In genomic region chr15:65512807-65513416, GRCh38 we compare ENCODE assay signal across 1 cellular context.
TF ChIP-seq lines count a peak whose summit lies in the region.

No MANE protein-coding gene starts in this region.

TF ChIP-seq in K562, 482 proteins besides CTCF, POLR2A, EP300 and RAD21 (continued from another document and continues in another):
- TF ChIP-seq, protein P1, sequence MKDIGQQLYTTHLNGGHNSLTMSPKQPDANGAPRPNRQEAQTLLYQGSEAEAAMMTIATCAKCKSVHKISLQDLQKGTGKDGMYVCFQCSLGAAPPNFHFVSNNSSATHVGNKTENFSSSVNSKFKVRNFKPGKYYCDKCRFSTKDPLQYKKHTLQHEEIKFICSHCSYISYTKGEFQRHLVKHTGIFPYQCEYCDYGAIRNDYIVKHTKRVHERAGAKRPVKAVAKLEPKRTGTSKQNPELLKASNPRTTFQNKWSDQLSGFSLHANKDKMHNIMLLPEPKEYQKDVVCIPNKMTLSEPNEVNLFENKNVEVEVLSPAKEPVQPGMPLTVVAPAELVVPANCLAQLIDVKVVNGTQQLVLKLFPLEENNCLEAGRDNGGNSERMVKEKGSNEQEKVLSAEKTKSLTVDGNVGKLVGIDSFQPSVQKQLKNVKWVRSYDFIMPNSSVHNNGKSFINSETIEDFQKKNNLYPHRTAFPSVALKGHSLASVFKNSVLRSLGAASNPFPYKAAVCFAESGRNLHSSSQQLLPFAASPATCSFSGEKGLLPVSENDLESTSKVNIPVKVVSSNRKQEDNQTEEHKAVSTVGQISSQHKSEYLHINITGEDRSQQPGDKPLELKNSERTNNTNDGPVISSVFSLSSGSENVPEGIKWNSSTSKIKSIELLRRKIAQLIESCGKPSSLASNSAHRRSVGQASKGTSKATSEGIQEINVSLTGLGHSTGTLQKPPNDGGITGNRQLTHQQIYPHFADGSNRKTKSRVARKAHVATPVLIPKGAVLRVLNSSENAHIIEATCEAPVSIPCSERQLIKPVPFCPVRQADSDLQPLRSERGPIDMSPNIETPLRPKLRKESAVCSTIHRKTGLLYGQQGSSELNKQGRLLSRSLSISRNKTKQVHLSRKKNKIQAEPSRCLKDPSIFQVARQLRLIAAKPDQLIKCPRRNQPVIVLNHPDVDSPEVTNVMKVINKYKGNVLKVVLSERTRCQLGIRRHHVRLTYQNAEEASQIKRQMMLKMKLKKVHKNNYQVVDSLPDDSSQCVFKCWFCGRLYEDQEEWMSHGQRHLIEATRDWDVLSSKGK (CRISPR knock-in tag; IDR thresholded peaks at IDR 0.05), result no peak
- 0 out of 2 replicates have a peak, but pooled peaks have one; percentile 13 for TF ChIP-seq ZSCAN29 (IDR thresholded peaks at IDR 0.05)
- no peak for TF ChIP-seq ZBTB1 (CRISPR knock-in tag; IDR thresholded peaks at IDR 0.05; ENCODE audit: borderline replicate concordance, low read depth)
- TF ChIP-seq SMARCC2 (IDR thresholded peaks at IDR 0.05; ENCODE audit: low read depth), result 0 out of 2 replicates have a peak, but pooled peaks have one; percentile 17
- TF ChIP-seq C11orf30 (IDR thresholded peaks at IDR 0.05; ENCODE audit: low read depth), result peak; percentile 79
- TF ChIP-seq MEIS2 (IDR thresholded peaks at IDR 0.05; ENCODE audit: partially characterized antibody), result peak; percentile 18
- TF ChIP-seq MITF (IDR thresholded peaks at IDR 0.05), result no peak
- TF ChIP-seq EHMT2 (IDR thresholded peaks at IDR 0.05), result peak; percentile 26; the same call in 1 of the 2 replicates
- TF ChIP-seq ZNF239 (CRISPR knock-in tag; IDR thresholded peaks at IDR 0.05), result no peak
- TF ChIP-seq NCOA1 (IDR thresholded peaks at IDR 0.05; ENCODE audit: low read depth), result no peak
- no peak for TF ChIP-seq ZNF3 (CRISPR knock-in tag; IDR thresholded peaks at IDR 0.05)
- peak; percentile 65 for TF ChIP-seq ARID1B (IDR thresholded peaks at IDR 0.05)
- no peak for TF ChIP-seq MBD1 (CRISPR knock-in tag; IDR thresholded peaks at IDR 0.05)
- TF ChIP-seq NFE2 (IDR thresholded peaks at IDR 0.05; ENCODE audit: low read depth), result peak; percentile 48; the same call in 1 of the 2 replicates
- TF ChIP-seq DPF2 (IDR thresholded peaks at IDR 0.05), result peak; percentile 78
- TF ChIP-seq MAFG (tag; conservative IDR thresholded peaks at IDR 0.05), result peak; percentile 75
- TF ChIP-seq TRIM24 (IDR thresholded peaks at IDR 0.05), result peak in 1 of 2 experiments; percentile 42; a peak in 1 of 4 replicates
- TF ChIP-seq SMARCA4 (IDR thresholded peaks at IDR 0.05), result 0 out of 2 replicates have a peak, but pooled peaks have one; percentile 48
- TF ChIP-seq PHB2 (IDR thresholded peaks at IDR 0.05; ENCODE audit: low read depth), result 0 out of 2 replicates have a peak, but pooled peaks have one; percentile 11
- peak; percentile 44; the same call in 1 of the 2 replicates for TF ChIP-seq ZNF589 (CRISPR knock-in tag; IDR thresholded peaks at IDR 0.05; ENCODE audit: low read depth)
- peak; percentile 38; the same call in 1 of the 2 replicates for TF ChIP-seq NFATC3 (IDR thresholded peaks at IDR 0.05)
- TF ChIP-seq EWSR1 (IDR thresholded peaks at IDR 0.05; ENCODE audit: borderline replicate concordance, low read depth, partially characterized antibody), result no peak
- TF ChIP-seq ILF3 (IDR thresholded peaks at IDR 0.05; ENCODE audit: borderline replicate concordance), result 0 out of 2 replicates have a peak, but pooled peaks have one; percentile 22
- TF ChIP-seq NFXL1 (CRISPR knock-in tag; IDR thresholded peaks at IDR 0.05), result no peak
- TF ChIP-seq RAD51 (IDR thresholded peaks at IDR 0.05; ENCODE audit: borderline replicate concordance, low read depth), result no peak; the same call in 1 of the 2 replicates
- TF ChIP-seq, protein P2, sequence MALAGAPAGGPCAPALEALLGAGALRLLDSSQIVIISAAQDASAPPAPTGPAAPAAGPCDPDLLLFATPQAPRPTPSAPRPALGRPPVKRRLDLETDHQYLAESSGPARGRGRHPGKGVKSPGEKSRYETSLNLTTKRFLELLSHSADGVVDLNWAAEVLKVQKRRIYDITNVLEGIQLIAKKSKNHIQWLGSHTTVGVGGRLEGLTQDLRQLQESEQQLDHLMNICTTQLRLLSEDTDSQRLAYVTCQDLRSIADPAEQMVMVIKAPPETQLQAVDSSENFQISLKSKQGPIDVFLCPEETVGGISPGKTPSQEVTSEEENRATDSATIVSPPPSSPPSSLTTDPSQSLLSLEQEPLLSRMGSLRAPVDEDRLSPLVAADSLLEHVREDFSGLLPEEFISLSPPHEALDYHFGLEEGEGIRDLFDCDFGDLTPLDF (CRISPR knock-in tag; IDR thresholded peaks at IDR 0.05), result no peak
- no peak for TF ChIP-seq SETDB1 (IDR thresholded peaks at IDR 0.05; ENCODE audit: low read length)
- TF ChIP-seq, protein P3, sequence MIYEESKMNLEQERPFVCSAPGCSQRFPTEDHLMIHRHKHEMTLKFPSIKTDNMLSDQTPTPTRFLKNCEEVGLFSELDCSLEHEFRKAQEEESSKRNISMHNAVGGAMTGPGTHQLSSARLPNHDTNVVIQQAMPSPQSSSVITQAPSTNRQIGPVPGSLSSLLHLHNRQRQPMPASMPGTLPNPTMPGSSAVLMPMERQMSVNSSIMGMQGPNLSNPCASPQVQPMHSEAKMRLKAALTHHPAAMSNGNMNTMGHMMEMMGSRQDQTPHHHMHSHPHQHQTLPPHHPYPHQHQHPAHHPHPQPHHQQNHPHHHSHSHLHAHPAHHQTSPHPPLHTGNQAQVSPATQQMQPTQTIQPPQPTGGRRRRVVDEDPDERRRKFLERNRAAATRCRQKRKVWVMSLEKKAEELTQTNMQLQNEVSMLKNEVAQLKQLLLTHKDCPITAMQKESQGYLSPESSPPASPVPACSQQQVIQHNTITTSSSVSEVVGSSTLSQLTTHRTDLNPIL (CRISPR knock-in tag; IDR thresholded peaks at IDR 0.05), result no peak
- TF ChIP-seq SAP30 (IDR thresholded peaks at IDR 0.05; ENCODE audit: borderline replicate concordance, insufficient read depth, low read depth, low read length, poor library complexity, severe bottlenecking), result no peak
- no peak for TF ChIP-seq HCFC1 (IDR thresholded peaks at IDR 0.05; ENCODE audit: low read depth, low read length)
- no peak for TF ChIP-seq SPI1 (IDR thresholded peaks at IDR 0.05; ENCODE audit: borderline replicate concordance, low read depth, low read length)
- no peak for TF ChIP-seq NELFE (IDR thresholded peaks at IDR 0.05; ENCODE audit: insufficient read depth, insufficient read length)
- TF ChIP-seq ZFP1 (CRISPR knock-in tag; IDR thresholded peaks at IDR 0.05), result no peak
- TF ChIP-seq ERF (CRISPR knock-in tag; IDR thresholded peaks at IDR 0.05), result no peak
- peak; percentile 85 for TF ChIP-seq ZNF384 (IDR thresholded peaks at IDR 0.05; ENCODE audit: low read depth, low read length)
- peak in 1 of 2 experiments; percentile 20 for TF ChIP-seq AFF1 (IDR thresholded peaks at IDR 0.05; ENCODE audit: low read depth in 1 of 2, partially characterized antibody in 2 of 2)
- no peak for TF ChIP-seq KDM4B (IDR thresholded peaks at IDR 0.05; ENCODE audit: borderline replicate concordance in 2 of 2, low read depth in 1 of 2)
- TF ChIP-seq BCOR (IDR thresholded peaks at IDR 0.05), result peak; percentile 47
- peak; percentile 8; the same call in 1 of the 2 replicates for TF ChIP-seq NCOR1 (IDR thresholded peaks at IDR 0.05)
- TF ChIP-seq ESRRB (CRISPR knock-in tag; IDR thresholded peaks at IDR 0.05; ENCODE audit: borderline replicate concordance), result no peak
- TF ChIP-seq FOXK2 (conservative IDR thresholded peaks at IDR 0.05 in 1 of 2, IDR thresholded peaks at IDR 0.05 in 1 of 2; ENCODE audit: low read depth in 2 of 2), result 0 out of 4 replicates have a peak, but pooled peaks have one; percentile 11 to 30
- peak; percentile 43; the same call in 1 of the 2 replicates for TF ChIP-seq HDAC2 (IDR thresholded peaks at IDR 0.05)
- TF ChIP-seq FOXM1 (IDR thresholded peaks at IDR 0.05; ENCODE audit: low read depth), result peak; percentile 59
- no peak for TF ChIP-seq FOXM1 (CRISPR knock-in tag; IDR thresholded peaks at IDR 0.05; ENCODE audit: low read depth)
- no peak for TF ChIP-seq CBX3 (IDR thresholded peaks at IDR 0.05; ENCODE audit: borderline replicate concordance in 1 of 2, low read length in 2 of 2)
- 0 out of 2 replicates have a peak, but pooled peaks have one; percentile 31 for TF ChIP-seq SP1 (CRISPR knock-in tag; IDR thresholded peaks at IDR 0.05)
- peak; percentile 40 for TF ChIP-seq TAL1 (IDR thresholded peaks at IDR 0.05)
- no peak for TF ChIP-seq CBX1 (IDR thresholded peaks at IDR 0.05; ENCODE audit: low read depth)
- peak; percentile 58; the same call in 1 of the 2 replicates for TF ChIP-seq SMAD4 (CRISPR knock-in tag; conservative IDR thresholded peaks at IDR 0.05)
- TF ChIP-seq CSDE1 (IDR thresholded peaks at IDR 0.05), result no peak
- TF ChIP-seq POLR3G (IDR thresholded peaks at IDR 0.05; ENCODE audit: extremely low read depth, insufficient read length, insufficient replicate concordance), result no peak
- no peak for TF ChIP-seq ZNF24 (IDR thresholded peaks at IDR 0.05)
- TF ChIP-seq, protein P4, sequence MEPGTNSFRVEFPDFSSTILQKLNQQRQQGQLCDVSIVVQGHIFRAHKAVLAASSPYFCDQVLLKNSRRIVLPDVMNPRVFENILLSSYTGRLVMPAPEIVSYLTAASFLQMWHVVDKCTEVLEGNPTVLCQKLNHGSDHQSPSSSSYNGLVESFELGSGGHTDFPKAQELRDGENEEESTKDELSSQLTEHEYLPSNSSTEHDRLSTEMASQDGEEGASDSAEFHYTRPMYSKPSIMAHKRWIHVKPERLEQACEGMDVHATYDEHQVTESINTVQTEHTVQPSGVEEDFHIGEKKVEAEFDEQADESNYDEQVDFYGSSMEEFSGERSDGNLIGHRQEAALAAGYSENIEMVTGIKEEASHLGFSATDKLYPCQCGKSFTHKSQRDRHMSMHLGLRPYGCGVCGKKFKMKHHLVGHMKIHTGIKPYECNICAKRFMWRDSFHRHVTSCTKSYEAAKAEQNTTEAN (CRISPR knock-in tag; IDR thresholded peaks at IDR 0.05), result no peak
